ENCODE assay signal across 8 cellular contexts in the genomic region with DNA sequence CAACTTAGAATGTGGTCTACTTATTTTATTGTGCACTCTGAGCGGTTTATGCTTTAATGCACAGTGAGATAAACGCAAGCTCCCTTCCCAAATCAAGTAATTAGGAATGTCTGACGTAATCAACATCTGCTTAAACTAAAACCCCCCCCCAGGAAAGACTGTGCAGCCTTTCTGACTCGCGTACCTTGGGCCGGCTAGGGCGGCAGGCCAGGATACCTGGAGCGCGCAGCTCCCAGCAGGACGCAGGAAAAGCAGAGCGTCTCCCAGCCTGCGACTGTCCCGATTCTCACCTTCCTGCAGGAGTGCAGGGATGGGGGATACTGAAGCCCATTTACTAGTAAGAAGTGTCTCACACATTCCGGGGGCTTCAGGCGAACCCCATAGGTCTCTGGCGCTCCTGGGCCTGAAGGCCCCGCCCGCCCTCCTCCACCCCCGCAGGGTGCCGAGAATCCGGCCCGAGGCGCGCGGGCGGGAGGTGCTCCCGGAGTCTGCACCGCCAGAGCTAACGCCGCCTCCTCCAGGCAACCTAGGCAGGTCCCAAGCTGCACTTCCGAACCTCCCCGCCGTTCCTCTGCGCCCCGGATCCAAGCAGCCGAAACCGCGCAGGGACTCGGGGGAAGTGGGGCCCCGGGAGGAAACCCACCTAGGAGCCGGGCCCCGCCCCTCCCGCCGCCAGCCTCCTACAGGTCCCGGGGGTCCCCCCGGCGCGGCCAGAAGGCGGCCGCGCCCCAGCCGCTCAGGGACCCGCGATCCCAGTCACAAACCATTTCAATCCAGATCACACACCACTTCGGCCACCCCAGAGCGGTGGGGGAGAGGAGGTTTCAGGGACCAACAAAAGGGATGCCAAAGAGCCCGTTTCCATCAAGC.
DNase-seq lines count a peak whose midpoint lies in the region; ATAC-seq lines count a peak whose summit lies in the region.

No MANE protein-coding gene starts in this region.

- DNase-seq in ELF-1 (ENCODE audit: low read depth, low spot score) (peak; percentile 85), NCI-H2227 (lab: John Stamatoyannopoulos, UW; ENCODE audit: unreplicated experiment) (peak; percentile 71), astrocyte of the hippocampus (ENCODE audit: low read depth, low spot score) (peak; percentile 45), OCI-M2 (lab: John Stamatoyannopoulos, UW; ENCODE audit: unreplicated experiment) (no peak)
- peak; percentile 23 for DNase-seq in stimulated activated CD4-positive, alpha-beta T cell treated with anti-CD3 and anti-CD28 coated beads, Interleukin-4, amount 100 ng/mL, for 1 hour
- no peak for DNase-seq in effector memory CD4-positive, alpha-beta T cell

- ATAC-seq in HG03442 (IDR thresholded peaks at IDR 0.05; ENCODE audit: unreplicated experiment) = no peak

- no peaks in the 10 kb centered on the region for H3K9me3 ChIP-seq in iPS-18a (ENCODE audit: control insufficient read depth, low read depth, low read length)
- no peaks in the 10 kb centered on the region for H3K9me3 ChIP-seq in effector memory CD4-positive, alpha-beta T cell (ENCODE audit: control insufficient read depth, low read length)

- H3K9ac ChIP-seq in iPS-18a (ENCODE audit: low read length) = peak overlapping the region; percentile 37

- H3K4me3 ChIP-seq in iPS-18a (ENCODE audit: low read length) = peak overlapping the region; percentile 67
- H3K4me3 ChIP-seq in effector memory CD4-positive, alpha-beta T cell (ENCODE audit: insufficient read depth, low read depth, low read length, poor library complexity, severe bottlenecking) = no peak overlapping the region

- peaks cover 74% of the 10 kb centered on the region for H3K27me3 ChIP-seq in iPS-18a (ENCODE audit: control insufficient read depth, insufficient read depth, low read length)
- peaks cover 38% of the 10 kb centered on the region for H3K27me3 ChIP-seq in effector memory CD4-positive, alpha-beta T cell (replicated peaks; ENCODE audit: control insufficient read depth, insufficient read depth, low read length, poor library complexity, severe bottlenecking)

- H3K36me3 ChIP-seq in iPS-18a (ENCODE audit: control insufficient read depth, low read depth, low read length) = no peaks in the 10 kb centered on the region
- no peaks in the 10 kb centered on the region for H3K36me3 ChIP-seq in effector memory CD4-positive, alpha-beta T cell (ENCODE audit: control insufficient read depth, insufficient read depth, low read length)

- no peak overlapping the region for H3K27ac ChIP-seq in iPS-18a (ENCODE audit: low read length)
- no peak overlapping the region for H3K27ac ChIP-seq in effector memory CD4-positive, alpha-beta T cell (ENCODE audit: insufficient read depth, low read length, poor library complexity, severe bottlenecking)

- H3K4me1 ChIP-seq in iPS-18a (ENCODE audit: control insufficient read depth, low read depth, low read length) = peaks cover 18% of the 10 kb centered on the region
- peaks cover 13% of the 10 kb centered on the region for H3K4me1 ChIP-seq in effector memory CD4-positive, alpha-beta T cell (ENCODE audit: control insufficient read depth, insufficient read depth, low read length, poor library complexity, severe bottlenecking)

Comparison
In these comparisons a context has a peak if more than half of its experiments do, and no peak if none do; other contexts are left out.
1. DNase-seq: peak in ELF-1 (single experiment), NCI-H2227 (single experiment), astrocyte of the hippocampus (single experiment) and stimulated activated CD4-positive, alpha-beta T cell treated with anti-CD3 and anti-CD28 coated beads, Interleukin-4, amount 100 ng/mL, for 1 hour (single experiment); none in OCI-M2 (single experiment) and effector memory CD4-positive, alpha-beta T cell (0 of 3).